23 cellular contexts compared by ENCODE assay signal in the genomic region with DNA sequence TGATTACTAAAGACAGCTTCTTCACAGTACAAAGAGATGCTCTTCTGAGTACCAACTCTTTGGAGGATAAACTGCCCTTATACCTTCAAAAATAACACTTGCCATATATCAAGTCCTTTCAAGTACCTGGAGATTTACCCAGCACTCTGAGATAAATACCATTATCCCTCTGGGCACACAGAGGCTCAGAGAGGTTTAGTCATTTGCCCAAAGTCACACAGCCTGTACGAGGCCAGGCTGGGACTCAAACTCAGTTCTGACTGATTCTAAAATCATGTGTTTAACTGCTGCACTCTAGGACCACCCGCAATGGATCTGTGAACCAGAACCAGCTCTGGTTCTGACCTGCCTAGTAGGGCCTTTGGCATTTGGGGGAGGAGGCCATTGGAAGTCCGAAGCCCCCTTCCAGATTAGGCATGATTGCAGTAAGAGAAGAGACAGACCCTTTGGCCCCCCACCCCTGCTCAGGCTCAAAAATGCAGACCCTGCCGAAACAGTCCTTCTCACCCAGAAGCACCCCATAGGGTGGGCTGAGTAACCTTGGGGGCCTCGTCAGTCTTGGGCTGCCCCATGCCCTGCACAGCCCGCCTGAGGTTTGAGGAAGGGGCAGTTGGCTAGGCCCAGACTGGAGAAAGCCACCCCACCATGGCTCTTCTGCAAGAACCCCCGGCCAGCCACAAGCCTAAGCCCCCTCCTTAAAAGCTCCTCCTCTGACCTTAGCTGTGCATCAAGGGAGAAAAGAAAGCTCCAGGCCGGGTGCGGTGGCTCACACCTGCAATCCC. TPM values are rescaled to one million over a fixed set of nuclear protein-coding genes. Genes with fewer than 3 reads are reported as not detected.
DNase-seq lines count a peak whose midpoint lies in the region; ATAC-seq, FAIRE-seq and TF ChIP-seq lines count a peak whose summit lies in the region.
"Had no signal": no experiment of that assay in that cellular context is flagged by ENCODE, and none has a peak within 500 bp of the region (broad histone marks: within the 10 kb centered on the region; RNA-seq: fewer than 3 reads in every experiment).

No MANE protein-coding gene starts in this region.

- H3K9ac ChIP-seq in kidney (ENCODE audit: low read length in 2 of 2), result peak overlapping the region in 1 of 2 donors; percentile 51

- H3K4me1 ChIP-seq in right cardiac atrium (ENCODE audit: control insufficient read depth, insufficient read depth, low read length), result peaks cover 14% of the 10 kb centered on the region
- peaks cover 0 to 9% of the 10 kb centered on the region in 2 donors for H3K4me1 ChIP-seq in kidney (ENCODE audit: control insufficient read depth in 1 of 2, insufficient read depth in 1 of 2, low read depth in 1 of 2, low read length in 2 of 2)
- no peaks in the 10 kb centered on the region for H3K4me1 ChIP-seq in gastrocnemius medialis

- DNase-seq in right cardiac atrium, result no peak
- DNase-seq in Right ventricle myocardium superior, result no peak
- DNase-seq in kidney, result no peak
- DNase-seq in gastrocnemius medialis, result no peak
- no peak for DNase-seq in SKM-1 treated with dmso at 0.1 percent for 144 hours (lab: John Stamatoyannopoulos, UW; ENCODE audit: unreplicated experiment)
- DNase-seq in type B pancreatic cell (ENCODE audit: extremely low spot score, unreplicated experiment), result no peak
- DNase-seq in NCI-H187 (lab: John Stamatoyannopoulos, UW), result no peak
- DNase-seq: activated CD4-positive, alpha-beta memory T cell treated with anti-CD3 and anti-CD28 coated beads for 36 hours; activated naive CD8-positive, alpha-beta T cell treated with anti-CD3 and anti-CD28 coated beads, Interleukin-2, amount 10 ng/mL, durations not matched to agents 7 days and 5 days; activated T-cell treated with anti-CD3 and anti-CD28 coated beads, Interleukin-2, amount 50 U/mL, for 72 hours; central memory CD4-positive, alpha-beta T cell; HCEC 1CT; head of caudate nucleus; MM.1S; NCI-H2081; NCI-H526 treated with DMSO at 0.1 percent for 48 hours had no signal

- H3K27ac ChIP-seq in right cardiac atrium (ENCODE audit: low read length) (peak overlapping the region; percentile 62), kidney (ENCODE audit: low read depth in 2 of 2, low read length in 2 of 2) (peak overlapping the region in 1 of 2 donors; percentile 81), gastrocnemius medialis (peak overlapping the region; percentile 5 to 60 (median 36))
- H3K27ac ChIP-seq: SK-N-MC had no signal

- no peak for ATAC-seq in right cardiac atrium
- no peak for ATAC-seq in Right ventricle myocardium superior (ENCODE audit: poor library complexity)
- ATAC-seq in gastrocnemius medialis, result no peak
- ATAC-seq in HG03039 (IDR thresholded peaks at IDR 0.05; ENCODE audit: unreplicated experiment), result no peak
- ATAC-seq: activated T-cell treated with anti-CD3 and anti-CD28 coated beads, Interleukin-2, amount 50 U/mL, for 72 hours had no signal

- H3K4me3 ChIP-seq in right cardiac atrium (ENCODE audit: low read length), result peak overlapping the region; percentile 23
- peak overlapping the region; percentile 20 to 38 for H3K4me3 ChIP-seq in kidney (ENCODE audit: low read length in 2 of 2)
- peak overlapping the region in 2 of 4 donors; percentile 44 to 51 for H3K4me3 ChIP-seq in gastrocnemius medialis
- H3K4me3 ChIP-seq: SK-N-MC had no signal

- peaks cover 0 to 4% of the 10 kb centered on the region in 2 donors for H3K36me3 ChIP-seq in kidney (ENCODE audit: control insufficient read depth in 1 of 2, insufficient read depth in 2 of 2, low read length in 2 of 2)
- no peaks in the 10 kb centered on the region for H3K36me3 ChIP-seq in gastrocnemius medialis

- WGBS in right cardiac atrium, result 81% methylated on average over 9 of the region's 9 CpGs

- H3K27me3 ChIP-seq in right cardiac atrium (ENCODE audit: control insufficient read depth, insufficient read depth) (no peaks in the 10 kb centered on the region), gastrocnemius medialis (no peaks in the 10 kb centered on the region)

- in situ Hi-C loops in gastrocnemius medialis (cut with MboI; ENCODE audit: low sequenced_read_pairs in 4 of 4), result no loop called here

- H3K36me3 Mint-ChIP-seq in type B pancreatic cell, result no peaks in the 10 kb centered on the region
- H3K36me3 Mint-ChIP-seq: activated CD4-positive, alpha-beta memory T cell treated with anti-CD3 and anti-CD28 coated beads for 36 hours; activated naive CD8-positive, alpha-beta T cell treated with anti-CD3 and anti-CD28 coated beads, Interleukin-2, amount 10 ng/mL, durations not matched to agents 7 days and 5 days had no signal

- no peak for TF ChIP-seq CTCF in kidney (IDR thresholded peaks at IDR 0.05; ENCODE audit: borderline replicate concordance, extremely low read depth, insufficient read depth)
- TF ChIP-seq CTCF in gastrocnemius medialis (IDR thresholded peaks at IDR 0.05 in 4 of 5, conservative IDR thresholded peaks at IDR 0.05 in 1 of 5), result no peak
- TF ChIP-seq CTCF in type B pancreatic cell (conservative IDR thresholded peaks at IDR 0.05), result no peak

- TF ChIP-seq POLR2A in gastrocnemius medialis (IDR thresholded peaks at IDR 0.05), result no peak

- H3K27ac Mint-ChIP-seq in type B pancreatic cell, result no peak overlapping the region
- H3K27ac Mint-ChIP-seq: activated CD4-positive, alpha-beta memory T cell treated with anti-CD3 and anti-CD28 coated beads for 36 hours; activated naive CD8-positive, alpha-beta T cell treated with anti-CD3 and anti-CD28 coated beads, Interleukin-2, amount 10 ng/mL, durations not matched to agents 7 days and 5 days; activated T-cell treated with anti-CD3 and anti-CD28 coated beads, Interleukin-2, amount 50 U/mL, for 72 hours had no signal

- intact Hi-C loops in right cardiac atrium (cut with DNase I) (no loop called here), Right ventricle myocardium superior (cut with DNase I) (no loop called here), kidney (cut with DNase I) (no loop called here), gastrocnemius medialis (cut with DNase I; ENCODE audit: low total_unique reads) (no loop called here)

- peaks cover 27% of the 10 kb centered on the region for H3K4me1 Mint-ChIP-seq in type B pancreatic cell (ENCODE audit: unreplicated experiment)
- H3K4me1 Mint-ChIP-seq: activated naive CD8-positive, alpha-beta T cell treated with anti-CD3 and anti-CD28 coated beads, Interleukin-2, amount 10 ng/mL, durations not matched to agents 7 days and 5 days had no signal

- FAIRE-seq in kidney (lab: Jason Lieb, UNC), result no peak
- FAIRE-seq: G401.6, GM12892 had no signal

- H3K9me3 ChIP-seq in right cardiac atrium (ENCODE audit: control insufficient read depth, low read length) (no peaks in the 10 kb centered on the region), kidney (ENCODE audit: control insufficient read depth in 1 of 2, low read length in 2 of 2) (no peaks in the 10 kb centered on the region), gastrocnemius medialis (no peaks in the 10 kb centered on the region)

- H3K9me3 Mint-ChIP-seq in type B pancreatic cell, result no peaks in the 10 kb centered on the region
- H3K9me3 Mint-ChIP-seq: activated CD4-positive, alpha-beta memory T cell treated with anti-CD3 and anti-CD28 coated beads for 36 hours; activated naive CD8-positive, alpha-beta T cell treated with anti-CD3 and anti-CD28 coated beads, Interleukin-2, amount 10 ng/mL, durations not matched to agents 7 days and 5 days; activated T-cell treated with anti-CD3 and anti-CD28 coated beads, Interleukin-2, amount 50 U/mL, for 72 hours had no signal

- no peaks in the 10 kb centered on the region for H3K27me3 Mint-ChIP-seq in type B pancreatic cell
- H3K27me3 Mint-ChIP-seq: activated CD4-positive, alpha-beta memory T cell treated with anti-CD3 and anti-CD28 coated beads for 36 hours; activated naive CD8-positive, alpha-beta T cell treated with anti-CD3 and anti-CD28 coated beads, Interleukin-2, amount 10 ng/mL, durations not matched to agents 7 days and 5 days had no signal

- no peak overlapping the region for H3K4me3 Mint-ChIP-seq in type B pancreatic cell
- H3K4me3 Mint-ChIP-seq: activated CD4-positive, alpha-beta memory T cell treated with anti-CD3 and anti-CD28 coated beads for 36 hours; activated naive CD8-positive, alpha-beta T cell treated with anti-CD3 and anti-CD28 coated beads, Interleukin-2, amount 10 ng/mL, durations not matched to agents 7 days and 5 days; activated T-cell treated with anti-CD3 and anti-CD28 coated beads, Interleukin-2, amount 50 U/mL, for 72 hours had no signal

RNA-seq across cellular contexts. Expression of a gene that starts 32.8 kb away (rescaled TPM):
- total RNA-seq in right cardiac atrium (1 to 10 TPM in 1 of 4 donors, under 1 TPM in 2, not detected in 1; 0.65 to 2.3 (median 0.94) TPM), Right ventricle myocardium superior (not detected), kidney (1.4 TPM), gastrocnemius medialis (1 to 10 TPM in 1 of 4 donors, not detected in 3; 1.2 TPM), type B pancreatic cell (ENCODE audit: low replicate concordance) (0.46 TPM in 1 of 2 replicates, not detected in the other)
- polyA plus RNA-seq in right cardiac atrium (1.4 TPM), kidney (ENCODE audit: insufficient read depth, low read depth, low replicate concordance) (4.7 TPM)
- total RNA-seq: activated CD4-positive, alpha-beta memory T cell treated with anti-CD3 and anti-CD28 coated beads for 36 hours; activated naive CD8-positive, alpha-beta T cell treated with anti-CD3 and anti-CD28 coated beads, Interleukin-2, amount 10 ng/mL, durations not matched to agents 7 days and 5 days; activated T-cell treated with anti-CD3 and anti-CD28 coated beads, Interleukin-2, amount 50 U/mL, for 72 hours; kidney epithelial cell; OCI-LY7; subcutaneous adipose tissue had no signal

RNA-seq across cellular contexts. Expression of a gene that starts 54.1 kb away (rescaled TPM):
- total RNA-seq in right cardiac atrium (1 to 10 TPM; 4.7 to 7.0 (median 6.2) TPM), Right ventricle myocardium superior (2.0 TPM), kidney (7.2 TPM), gastrocnemius medialis (1 to 10 TPM in 3 of 4 donors, under 1 TPM in 1; 0.29 to 1.5 (median 1.2) TPM), type B pancreatic cell (ENCODE audit: low replicate concordance) (8.2 and 18.5 TPM in 2 replicates)
- polyA plus RNA-seq in right cardiac atrium (3.7 TPM), kidney (ENCODE audit: insufficient read depth, low read depth, low replicate concordance) (9.0 TPM)
